ENCODE assay signal across 10 cellular contexts in the genomic region with DNA sequence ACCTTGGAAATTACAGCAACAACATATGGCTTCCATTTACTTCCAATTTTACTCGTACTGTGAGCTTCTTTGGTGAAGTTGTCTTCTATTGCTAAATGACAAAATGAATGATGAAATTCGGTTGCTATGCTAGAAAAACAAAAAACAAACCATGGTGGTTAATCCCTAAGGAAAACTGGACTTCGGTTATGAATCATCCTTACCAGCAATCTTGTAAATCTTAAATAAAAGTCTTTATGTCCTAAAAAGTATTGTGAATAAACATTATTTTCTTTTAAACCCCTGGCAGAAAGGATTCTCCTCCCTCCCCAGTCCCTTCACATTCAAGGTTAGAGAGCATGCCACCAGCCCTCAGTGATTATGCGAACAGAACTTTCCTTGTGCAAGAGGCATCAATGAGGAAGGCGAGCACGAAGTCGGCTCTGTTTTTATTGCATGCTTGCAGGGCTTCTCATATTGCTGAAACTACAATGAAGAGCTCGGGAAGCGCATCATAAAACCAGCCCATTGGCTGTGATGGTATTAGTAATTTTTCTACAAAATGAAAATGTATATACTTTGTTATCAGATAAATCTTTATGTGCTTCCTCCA.
DNase-seq lines count a peak whose midpoint lies in the region; ATAC-seq and TF ChIP-seq lines count a peak whose summit lies in the region.
"Had no signal": no experiment of that assay in that cellular context is flagged by ENCODE, and none has a peak within 500 bp of the region (broad histone marks: within the 10 kb centered on the region; RNA-seq: fewer than 3 reads in every experiment).

No MANE protein-coding gene starts in this region.

- H3K56ac ChIP-seq in IMR-90 (ENCODE audit: extremely low read depth, insufficient read depth, low read length): no peak overlapping the region; the same call in 1 of the 2 replicates

- H3K23ac ChIP-seq in IMR-90 (ENCODE audit: low read depth, low read length): 0 out of 2 replicates have a peak overlapping the region, but pooled peaks have one; percentile 1

- POLR2A ChIA-PET in IMR-90 (lab: Charles Lee; ENCODE audit: unreplicated experiment): interaction anchor here (0.6 kb wide), 1 partner anchor 18 kb away, joined by 3 read pairs; no protein-coding TSS in a partner anchor

- H2AFZ ChIP-seq in IMR-90 (replicated peaks; ENCODE audit: low read length, poor library complexity): no peak overlapping the region

- no peak overlapping the region for H3K27ac Mint-ChIP-seq in activated naive CD8-positive, alpha-beta T cell treated with anti-CD3 and anti-CD28 coated beads, Interleukin-2, amount 50 U/mL, for 24 hours
- H3K27ac Mint-ChIP-seq: T-cell had no signal

- H3K4me3 ChIP-seq in IMR-90 (ENCODE audit: insufficient read depth, low read depth, low read length): no peak overlapping the region
- peak overlapping the region; percentile 38 for H3K4me3 ChIP-seq in brain microvascular endothelial cell (ENCODE audit: low read depth, low read length)

- peak overlapping the region; percentile 65; the same call in 1 of the 2 replicates for H3K4ac ChIP-seq in IMR-90 (ENCODE audit: low read depth, low read length)

- WGBS in IMR-90 (ENCODE audit: extremely low coverage in 2 of 2, insufficient read length in 1 of 2), 2 experiments: no CpG with 5 or more reads among the region's 9 CpGs

- no peak overlapping the region for H3K4me3 Mint-ChIP-seq in activated naive CD8-positive, alpha-beta T cell treated with anti-CD3 and anti-CD28 coated beads, Interleukin-2, amount 50 U/mL, for 24 hours
- H3K4me3 Mint-ChIP-seq: T-cell had no signal

- no peaks in the 10 kb centered on the region for H3K36me3 Mint-ChIP-seq in activated naive CD8-positive, alpha-beta T cell treated with anti-CD3 and anti-CD28 coated beads, Interleukin-2, amount 50 U/mL, for 24 hours (ENCODE audit: low read depth)
- H3K36me3 Mint-ChIP-seq: T-cell had no signal

- peaks cover 4% of the 10 kb centered on the region for H3K36me3 ChIP-seq in IMR-90 (ENCODE audit: control insufficient read depth, insufficient read depth, low read length)
- H3K36me3 ChIP-seq in brain microvascular endothelial cell (replicated peaks): no peaks in the 10 kb centered on the region

- H3K18ac ChIP-seq in IMR-90 (ENCODE audit: low read depth, low read length): no peak overlapping the region

- intact Hi-C loops in IMR-90 (cut with micrococcal nuclease): loop anchor here (5.0 kb wide), 1 partner anchor 57 kb away; no protein-coding TSS in a partner anchor

- H4K91ac ChIP-seq in IMR-90 (ENCODE audit: insufficient read depth, low read depth, low read length): no peak overlapping the region

- peak overlapping the region; percentile 53; the same call in 1 of the 3 replicates for H2BK15ac ChIP-seq in IMR-90 (ENCODE audit: low read depth, low read length)

- DNase-seq in IMR-90 (peak; percentile 91), brain microvascular endothelial cell (peak; percentile 91), left kidney (ENCODE audit: low read depth, low spot score) (peak; percentile 77), stromal cell of bone marrow (ENCODE audit: low read depth) (peak; percentile 92), HUDEP-2 (lab: John Stamatoyannopoulos, UW; ENCODE audit: unreplicated experiment in 76 of 76) (no peak), DMS53 (lab: John Stamatoyannopoulos, UW) (no peak)
- no peak for DNase-seq in activated naive CD8-positive, alpha-beta T cell treated with anti-CD3 and anti-CD28 coated beads, Interleukin-2, amount 50 U/mL, for 24 hours
- DNase-seq: activated T-cell treated with anti-CD3 and anti-CD28 coated beads, Interleukin-2, amount 50 U/mL, for 48 hours; T-cell had no signal

- H3K27ac ChIP-seq in IMR-90 (ENCODE audit: insufficient read depth, low read length) (peak overlapping the region; percentile 62; the same call in 1 of the 2 replicates), brain microvascular endothelial cell (peak overlapping the region; percentile 86)

- no peak overlapping the region for H2BK5ac ChIP-seq in IMR-90 (ENCODE audit: low read depth, low read length, poor library complexity, severe bottlenecking)

- ATAC-seq in IMR-90 (ENCODE audit: low read depth) (peak; percentile 66), HG02870 (IDR thresholded peaks at IDR 0.05; ENCODE audit: unreplicated experiment) (no peak)
- ATAC-seq in activated naive CD8-positive, alpha-beta T cell treated with anti-CD3 and anti-CD28 coated beads, Interleukin-2, amount 50 U/mL, for 24 hours: no peak
- ATAC-seq: T-cell had no signal

- TF ChIP-seq RAD21 in IMR-90 (IDR thresholded peaks at IDR 0.05; ENCODE audit: low read length): no peak

- H3K9ac ChIP-seq in IMR-90 (ENCODE audit: low read depth, low read length): no peak overlapping the region

- peak overlapping the region; percentile 26; the same call in 1 of the 2 replicates for H2BK120ac ChIP-seq in IMR-90 (ENCODE audit: low read depth, low read length)

- H4K20me1 ChIP-seq in IMR-90 (ENCODE audit: insufficient read depth, low read length): peaks cover 3% of the 10 kb centered on the region; the same call in 1 of the 2 replicates

- H2AK9ac ChIP-seq in IMR-90 (replicated peaks; ENCODE audit: low read depth, low read length, poor library complexity): no peak overlapping the region

- H2AK5ac ChIP-seq in IMR-90 (ENCODE audit: low read depth, low read length): 0 out of 2 replicates have a peak overlapping the region, but pooled peaks have one; percentile 74

- no peak for TF ChIP-seq POLR2A in IMR-90 (IDR thresholded peaks at IDR 0.05; ENCODE audit: low read depth, low read length)

- H3K4me1 ChIP-seq in IMR-90 (ENCODE audit: control insufficient read depth, insufficient read depth, low read length): peaks cover 16% of the 10 kb centered on the region

- H3K79me1 ChIP-seq in IMR-90 (ENCODE audit: low read depth in 1 of 2, low read length in 2 of 2): peaks cover 24 to 25% of the 10 kb centered on the region in 2 experiments

- TF ChIP-seq CTCF in IMR-90 (conservative IDR thresholded peaks at IDR 0.05; ENCODE audit: low read depth, low read length) (no peak), brain microvascular endothelial cell (IDR thresholded peaks at IDR 0.05; ENCODE audit: low read depth, low read length, missing control alignments) (no peak)

- H3K14ac ChIP-seq in IMR-90 (replicated peaks; ENCODE audit: low read depth, low read length): no peak overlapping the region; the same call in 1 of the 2 replicates

- no TSS peak for BruUV-seq in IMR-90 (replicated peaks; lab: Mats Ljungman, UMichigan)

- no peak overlapping the region for H4K8ac ChIP-seq in IMR-90 (ENCODE audit: low read depth in 2 of 2, low read length in 2 of 2)

- H3K27me3 Mint-ChIP-seq in activated naive CD8-positive, alpha-beta T cell treated with anti-CD3 and anti-CD28 coated beads, Interleukin-2, amount 50 U/mL, for 24 hours: no peaks in the 10 kb centered on the region

- no peaks in the 10 kb centered on the region for H3K4me1 Mint-ChIP-seq in activated naive CD8-positive, alpha-beta T cell treated with anti-CD3 and anti-CD28 coated beads, Interleukin-2, amount 50 U/mL, for 24 hours
- H3K4me1 Mint-ChIP-seq: T-cell had no signal

- dilution Hi-C loops in IMR-90 (cut with HindIII; ENCODE audit: low sequenced_read_pairs, unreplicated experiment): no loop called here

- H3K27me3 ChIP-seq in IMR-90 (ENCODE audit: control insufficient read depth, insufficient read depth, low read length): no peaks in the 10 kb centered on the region
- no peaks in the 10 kb centered on the region for H3K27me3 ChIP-seq in brain microvascular endothelial cell (replicated peaks)

- CTCF ChIA-PET in IMR-90 (lab: Yijun Ruan, JAX): interaction anchor here (0.9 kb wide), 1 partner anchor 166 kb away, joined by 3 read pairs; no protein-coding TSS in a partner anchor

- peak overlapping the region; percentile 69 for H3K4me2 ChIP-seq in IMR-90 (ENCODE audit: low read depth, low read length)

- peak overlapping the region; percentile 7; the same call in 1 of the 2 replicates for H2BK20ac ChIP-seq in IMR-90 (ENCODE audit: low read depth, low read length)

- no peak overlapping the region for H4K5ac ChIP-seq in IMR-90 (ENCODE audit: low read depth, low read length)

- peaks cover 5% of the 10 kb centered on the region; the same call in 1 of the 2 replicates for H3K9me1 ChIP-seq in IMR-90 (ENCODE audit: insufficient read depth, low read length)

- H3K9me3 Mint-ChIP-seq in activated naive CD8-positive, alpha-beta T cell treated with anti-CD3 and anti-CD28 coated beads, Interleukin-2, amount 50 U/mL, for 24 hours: no peaks in the 10 kb centered on the region
- H3K9me3 Mint-ChIP-seq: T-cell had no signal

- H3K9me3 ChIP-seq in IMR-90 (ENCODE audit: control insufficient read depth, insufficient read depth, low read length): no peaks in the 10 kb centered on the region

- in situ Hi-C loops in IMR-90 (cut with MboI; ENCODE audit: low sequenced_read_pairs) (no loop called here), brain microvascular endothelial cell (cut with HindIII; ENCODE audit: low pct_ligation_motif_present, low sequenced_read_pairs) (no loop called here)

TF ChIP-seq in IMR-90, 13 proteins besides CTCF, POLR2A, EP300 and RAD21:
- TF ChIP-seq RCOR1 (IDR thresholded peaks at IDR 0.05; ENCODE audit: insufficient replicate concordance, low read length): no peak
- no peak for TF ChIP-seq NFE2L2 (IDR thresholded peaks at IDR 0.05; ENCODE audit: low read depth, low read length)
- TF ChIP-seq FOS (IDR thresholded peaks at IDR 0.05; ENCODE audit: low read depth, low read length): 0 out of 2 replicates have a peak, but pooled peaks have one; percentile 3
- no peak for TF ChIP-seq CHD1 (IDR thresholded peaks at IDR 0.05; ENCODE audit: low read depth, low read length)
- no peak for TF ChIP-seq MAFK (IDR thresholded peaks at IDR 0.05; ENCODE audit: low read depth, low read length)
- TF ChIP-seq RFX5 (IDR thresholded peaks at IDR 0.05; ENCODE audit: low read depth, low read length): no peak
- peak; percentile 95 for TF ChIP-seq CEBPB (IDR thresholded peaks at IDR 0.05; ENCODE audit: low read depth, low read length)

Comparison
In these comparisons a context has a peak if more than half of its experiments do, and no peak if none do; other contexts are left out.
1. DNase-seq: peak in IMR-90 (single experiment), brain microvascular endothelial cell (single experiment), left kidney (single experiment) and stromal cell of bone marrow (single experiment); none in HUDEP-2 (0 of 76), DMS53 (single experiment) and activated naive CD8-positive, alpha-beta T cell treated with anti-CD3 and anti-CD28 coated beads, Interleukin-2, amount 50 U/mL, for 24 hours (single experiment).